11 cellular contexts compared by ENCODE assay signal in the genomic region with DNA sequence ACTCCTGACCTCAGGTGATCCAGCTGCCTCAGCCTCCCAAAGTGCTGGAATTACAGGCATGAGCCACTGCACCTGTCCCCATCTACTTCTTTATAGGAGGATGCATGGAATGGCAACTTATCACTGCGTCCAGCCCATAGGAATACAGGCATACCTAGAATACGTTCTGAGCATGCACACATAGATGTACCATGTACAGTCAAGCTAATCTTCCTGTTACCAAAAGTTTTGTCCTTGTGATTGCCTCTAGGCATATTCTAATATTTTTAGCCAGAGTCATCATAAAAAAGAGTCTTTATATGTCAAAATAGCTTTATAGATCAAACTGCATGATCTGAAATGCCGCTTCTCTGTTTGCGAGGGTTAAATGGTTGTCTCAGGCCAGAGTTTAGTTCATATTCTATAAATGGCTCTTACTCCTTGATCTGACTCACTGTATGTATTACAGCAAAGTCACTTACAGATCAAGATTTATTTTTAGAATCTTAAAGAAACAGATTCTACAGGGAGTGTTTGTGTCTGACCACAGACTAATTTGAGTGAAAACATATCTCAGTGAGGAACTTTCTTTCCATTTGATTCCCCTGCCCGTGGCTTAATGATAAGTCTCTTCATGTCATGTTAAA.
A peak's percentile ranks its signal among the peaks of the same experiment; 100 is the strongest.
DNase-seq lines count a peak whose midpoint lies in the region; ATAC-seq and TF ChIP-seq lines count a peak whose summit lies in the region.
"Had no signal": no experiment of that assay in that cellular context is flagged by ENCODE, and none has a peak within 500 bp of the region (broad histone marks: within the 10 kb centered on the region; RNA-seq: fewer than 3 reads in every experiment).

No MANE protein-coding gene starts in this region.

- no peaks in the 10 kb centered on the region for H3K36me3 ChIP-seq in osteoblast (ENCODE audit: insufficient read depth, low read length)

- no peaks in the 10 kb centered on the region for H3K9me3 Mint-ChIP-seq in effector memory CD8-positive, alpha-beta T cell

- no peaks in the 10 kb centered on the region for H3K4me1 Mint-ChIP-seq in effector memory CD8-positive, alpha-beta T cell (ENCODE audit: low read depth in 2 of 2)

- ATAC-seq in effector memory CD8-positive, alpha-beta T cell (replicated peaks): no peak

- peaks cover 46% of the 10 kb centered on the region for H3K4me1 ChIP-seq in osteoblast (ENCODE audit: insufficient read depth, low read length)

- H3K4me2 ChIP-seq in osteoblast (ENCODE audit: insufficient read depth, low read length): peak overlapping the region; percentile 68

- no peak overlapping the region for H3K4me3 Mint-ChIP-seq in effector memory CD8-positive, alpha-beta T cell

- no peaks in the 10 kb centered on the region for H4K20me1 ChIP-seq in osteoblast (ENCODE audit: insufficient read depth, low read length)

- peak overlapping the region; percentile 72 for H3K27ac ChIP-seq in osteoblast (ENCODE audit: low read depth, low read length)

- no peak overlapping the region for H3K27ac Mint-ChIP-seq in effector memory CD8-positive, alpha-beta T cell

- no peaks in the 10 kb centered on the region for H3K36me3 Mint-ChIP-seq in effector memory CD8-positive, alpha-beta T cell (ENCODE audit: insufficient read depth)

- no peak overlapping the region for H3K4me3 ChIP-seq in epithelial cell of esophagus (ENCODE audit: low read length)
- H3K4me3 ChIP-seq in osteoblast (ENCODE audit: insufficient read depth, low read length): no peak overlapping the region

- peak overlapping the region; percentile 26 for H2AFZ ChIP-seq in osteoblast (ENCODE audit: low read length)

- peaks cover 12 to 18% of the 10 kb centered on the region in 2 donors for H3K27me3 Mint-ChIP-seq in effector memory CD8-positive, alpha-beta T cell

- no peaks in the 10 kb centered on the region for H3K9me3 ChIP-seq in osteoblast (ENCODE audit: low read depth, low read length)

- H3K79me2 ChIP-seq in osteoblast (ENCODE audit: insufficient read depth, low read length): no peaks in the 10 kb centered on the region

- no peak for TF ChIP-seq POLR2A in erythroblast (IDR thresholded peaks at IDR 0.05; ENCODE audit: low read length)

- TF ChIP-seq CTCF in epithelial cell of esophagus (IDR thresholded peaks at IDR 0.05; ENCODE audit: insufficient read depth, low read depth, low read length, missing control alignments): no peak
- TF ChIP-seq CTCF in osteoblast (IDR thresholded peaks at IDR 0.05; ENCODE audit: extremely low read depth, low read depth, low read length): no peak

- DNase-seq in EL (peak; percentile 29), NOMO-1 treated with DMSO at 0.1 percent for 48 hours (lab: John Stamatoyannopoulos, UW; ENCODE audit: unreplicated experiment) (peak; percentile 76), epithelial cell of esophagus (ENCODE audit: low read depth) (peak; percentile 24), osteoblast (ENCODE audit: insufficient read length, low spot score, missing footprints) (peak; percentile 73), iPS-NIHi11 (ENCODE audit: low spot score) (no peak), NCI-H526 treated with DMSO at 0.1 percent for 48 hours (lab: John Stamatoyannopoulos, UW) (no peak), erythroblast (lab: John Stamatoyannopoulos, UW) (no peak)
- DNase-seq in effector memory CD8-positive, alpha-beta T cell: no peak
- DNase-seq: activated CD4-positive, alpha-beta T cell treated with anti-CD3 and anti-CD28 coated beads, Interleukin-2, amount 50 U/mL, for 1 hour; activated gamma-delta T cell treated with Interleukin-2 at 50 U/mL for 16 hours; T-helper 1 cell had no signal

- H3K27me3 ChIP-seq in osteoblast (ENCODE audit: insufficient read depth, low read length): no peaks in the 10 kb centered on the region

Comparison
In these comparisons a context has a peak if more than half of its experiments do, and no peak if none do; other contexts are left out.
1. DNase-seq: peak in EL (single experiment), NOMO-1 treated with DMSO at 0.1 percent for 48 hours (single experiment), epithelial cell of esophagus (single experiment) and osteoblast (single experiment); none in iPS-NIHi11 (single experiment), NCI-H526 treated with DMSO at 0.1 percent for 48 hours (single experiment), erythroblast (0 of 2) and effector memory CD8-positive, alpha-beta T cell (0 of 3).